In genomic region chr10:76329891-76330575, GRCh38 we compare ENCODE assay signal across 16 cellular contexts.
DNase-seq lines count a peak whose midpoint lies in the region; ATAC-seq, FAIRE-seq and TF ChIP-seq lines count a peak whose summit lies in the region.
"Had no signal": no experiment of that assay in that cellular context is flagged by ENCODE, and none has a peak within 500 bp of the region (broad histone marks: within the 10 kb centered on the region; RNA-seq: fewer than 3 reads in every experiment).

No MANE protein-coding gene starts in this region.

- POLR2A ChIA-PET in SK-N-SH (lab: Yijun Ruan, JAX), result no interaction called here

- no peak overlapping the region for H3K27ac Mint-ChIP-seq in natural killer cell
- H3K27ac Mint-ChIP-seq: activated CD4-positive, alpha-beta T cell treated with anti-CD3 and anti-CD28 coated beads for 36 hours; dendritic cell treated with granulocyte-macrophage colony-stimulating factor and Interleukin-4, amounts not matched to agents 40 ng/mL and 50 ng/mL, for 4 days; naive thymus-derived CD4-positive, alpha-beta T cell; stimulated activated naive CD8-positive, alpha-beta T cell treated with anti-CD3 and anti-CD28 coated beads, Interleukin-15, Interleukin-2, amounts not matched to agents 100 ng/mL and 50 ng/mL, for 24 hours; T-helper 17 cell had no signal

- peak overlapping the region; percentile 28; the same call in 1 of the 2 replicates for H3K9ac ChIP-seq in SK-N-SH

- H3K79me2 ChIP-seq in SK-N-SH (ENCODE audit: insufficient read depth), result no peaks in the 10 kb centered on the region

- no peak overlapping the region for H3K4me3 ChIP-seq in SK-N-SH (ENCODE audit: low read depth in 2 of 2, low read length in 1 of 2)
- H3K4me3 ChIP-seq in uterus, result no peak overlapping the region

- intact Hi-C loops in natural killer cell (cut with micrococcal nuclease), result no loop called here
- intact Hi-C loops in Right ventricle myocardium inferior (cut with DNase I), result loop anchor here (5.0 kb wide), 1 partner anchor 102 kb away; no protein-coding TSS in a partner anchor
- intact Hi-C loops in uterus (cut with DNase I; ENCODE audit: low total_unique reads), result no loop called here

- peak overlapping the region; percentile 67 for H2AFZ ChIP-seq in SK-N-SH (ENCODE audit: low read depth)

- FAIRE-seq in H54 (lab: Jason Lieb, UNC) (peak; percentile 94), urothelium cell line (lab: Jason Lieb, UNC) (no peak)
- FAIRE-seq: frontal cortex had no signal

- peaks cover 16% of the 10 kb centered on the region for H3F3A ChIP-seq in SK-N-SH (replicated peaks; ENCODE audit: insufficient read depth)

- 28% methylated on average over 5 of the region's 5 CpGs for WGBS in SK-N-SH (ENCODE audit: low lambda C conversion rate)

- no peaks in the 10 kb centered on the region for H4K20me1 ChIP-seq in SK-N-SH (ENCODE audit: insufficient read depth)

- peak in 1 of 2 experiments; percentile 83; a peak in 2 of 4 replicates for TF ChIP-seq EP300 in SK-N-SH (IDR thresholded peaks at IDR 0.05; ENCODE audit: borderline replicate concordance in 1 of 2, low read depth in 1 of 2, low read length in 1 of 2)

- peaks cover 0 to 12% of the 10 kb centered on the region in 2 experiments; a peak in 2 of 4 replicates for H3K4me1 ChIP-seq in SK-N-SH (ENCODE audit: control insufficient read depth in 1 of 2, insufficient read depth in 2 of 2, low read depth in 1 of 2, low read length in 1 of 2)
- H3K4me1 ChIP-seq in foreskin keratinocyte, result peaks cover 13% of the 10 kb centered on the region
- peaks cover 0 to 10% of the 10 kb centered on the region in 2 donors for H3K4me1 ChIP-seq in uterus

- H3K4me3 Mint-ChIP-seq in natural killer cell, result no peak overlapping the region
- H3K4me3 Mint-ChIP-seq: activated CD4-positive, alpha-beta T cell treated with anti-CD3 and anti-CD28 coated beads for 36 hours; activated T-cell treated with anti-CD3 and anti-CD28 coated beads, Interleukin-2, amount 50 U/mL, for 4 hours; dendritic cell treated with granulocyte-macrophage colony-stimulating factor and Interleukin-4, amounts not matched to agents 40 ng/mL and 50 ng/mL, for 4 days; naive thymus-derived CD4-positive, alpha-beta T cell; stimulated activated naive CD8-positive, alpha-beta T cell treated with anti-CD3 and anti-CD28 coated beads, Interleukin-15, Interleukin-2, amounts not matched to agents 100 ng/mL and 50 ng/mL, for 24 hours; T-helper 17 cell had no signal

- no peaks in the 10 kb centered on the region for H3K9me3 Mint-ChIP-seq in natural killer cell
- H3K9me3 Mint-ChIP-seq: dendritic cell treated with granulocyte-macrophage colony-stimulating factor and Interleukin-4, amounts not matched to agents 40 ng/mL and 50 ng/mL, for 4 days; stimulated activated naive CD8-positive, alpha-beta T cell treated with anti-CD3 and anti-CD28 coated beads, Interleukin-15, Interleukin-2, amounts not matched to agents 100 ng/mL and 50 ng/mL, for 24 hours had no signal

- H3K9me3 ChIP-seq in SK-N-SH (no peaks in the 10 kb centered on the region), uterus (no peaks in the 10 kb centered on the region)

- peak; percentile 90 for ATAC-seq in foreskin keratinocyte
- no peak for ATAC-seq in natural killer cell
- no peak for ATAC-seq in Right ventricle myocardium inferior
- ATAC-seq: activated CD4-positive, alpha-beta T cell treated with anti-CD3 and anti-CD28 coated beads for 36 hours; activated T-cell treated with anti-CD3 and anti-CD28 coated beads, Interleukin-2, amount 50 U/mL, for 4 hours; naive thymus-derived CD4-positive, alpha-beta T cell; sciatic nerve; T-helper 17 cell had no signal

- peak overlapping the region; percentile 40 for H3K4me2 ChIP-seq in SK-N-SH

- CTCF ChIA-PET in SK-N-SH (lab: Yijun Ruan, JAX), result interaction anchor here (0.9 kb wide), 1 partner anchor 75 kb away, joined by 4 read pairs; no protein-coding TSS in a partner anchor

- TF ChIP-seq RAD21 in SK-N-SH (IDR thresholded peaks at IDR 0.05; ENCODE audit: low read length), result no peak

- H3K27me3 ChIP-seq in SK-N-SH (ENCODE audit: insufficient read depth), result no peaks in the 10 kb centered on the region
- no peaks in the 10 kb centered on the region for H3K27me3 ChIP-seq in foreskin keratinocyte
- H3K27me3 ChIP-seq in uterus, result no peaks in the 10 kb centered on the region

- H3K27ac ChIP-seq in SK-N-SH (ENCODE audit: low read depth in 2 of 2, low read length in 1 of 2) (peak overlapping the region; percentile 79 to 80; a peak in 3 of 4 replicates), foreskin keratinocyte (no peak overlapping the region), uterus (peak overlapping the region in 1 of 2 donors; percentile 35)

- no peaks in the 10 kb centered on the region for H3K36me3 ChIP-seq in SK-N-SH (replicated peaks in 1 of 2; ENCODE audit: control insufficient read depth in 1 of 2, insufficient read depth in 2 of 2, low read length in 1 of 2)
- no peaks in the 10 kb centered on the region for H3K36me3 ChIP-seq in uterus

- H3K27me3 Mint-ChIP-seq in natural killer cell (ENCODE audit: low read depth in 2 of 2), result peaks cover 0 to 3% of the 10 kb centered on the region in 2 donors
- H3K27me3 Mint-ChIP-seq: dendritic cell treated with granulocyte-macrophage colony-stimulating factor and Interleukin-4, amounts not matched to agents 40 ng/mL and 50 ng/mL, for 4 days; stimulated activated naive CD8-positive, alpha-beta T cell treated with anti-CD3 and anti-CD28 coated beads, Interleukin-15, Interleukin-2, amounts not matched to agents 100 ng/mL and 50 ng/mL, for 24 hours; T-helper 17 cell had no signal

- H3K4me1 Mint-ChIP-seq in natural killer cell, result no peaks in the 10 kb centered on the region
- H3K4me1 Mint-ChIP-seq: activated CD4-positive, alpha-beta T cell treated with anti-CD3 and anti-CD28 coated beads for 36 hours; naive thymus-derived CD4-positive, alpha-beta T cell; T-helper 17 cell had no signal

- H3K36me3 Mint-ChIP-seq in natural killer cell, result no peaks in the 10 kb centered on the region
- H3K36me3 Mint-ChIP-seq: naive thymus-derived CD4-positive, alpha-beta T cell had no signal

- DNase-seq in H54 (ENCODE audit: insufficient read length, low spot score) (peak; percentile 26), SK-N-SH (no peak), foreskin keratinocyte (peak; percentile 69 to 81), urothelium cell line (ENCODE audit: low spot score) (peak; percentile 32), natural killer cell (no peak), Right ventricle myocardium inferior (ENCODE audit: missing footprints) (no peak), uterus (no peak)
- DNase-seq: activated CD4-positive, alpha-beta T cell treated with anti-CD3 and anti-CD28 coated beads for 36 hours; activated T-cell treated with anti-CD3 and anti-CD28 coated beads, Interleukin-2, amount 50 U/mL, for 4 hours; MV-4-11; naive thymus-derived CD4-positive, alpha-beta T cell; T-helper 17 cell had no signal

- TF ChIP-seq CTCF in SK-N-SH (IDR thresholded peaks at IDR 0.05) (no peak), foreskin keratinocyte (conservative IDR thresholded peaks at IDR 0.05) (no peak), natural killer cell (IDR thresholded peaks at IDR 0.05) (no peak), uterus (IDR thresholded peaks at IDR 0.05) (no peak)

- TF ChIP-seq POLR2A in H54 (IDR thresholded peaks at IDR 0.05; ENCODE audit: low read depth, low read length), result no peak
- no peak for TF ChIP-seq POLR2A in uterus (IDR thresholded peaks at IDR 0.05)

- H3K9me2 ChIP-seq in SK-N-SH, result no peaks in the 10 kb centered on the region

TF ChIP-seq in SK-N-SH, 30 proteins besides CTCF, POLR2A, EP300 and RAD21 (continues in another document):
- peak; percentile 51; the same call in 1 of the 2 replicates for TF ChIP-seq POLR2AphosphoS5 (IDR thresholded peaks at IDR 0.05; ENCODE audit: low read depth, low read length)
- TF ChIP-seq MEF2A (IDR thresholded peaks at IDR 0.05; ENCODE audit: borderline replicate concordance, low read depth), result 0 out of 2 replicates have a peak, but pooled peaks have one; percentile 23
- TF ChIP-seq RXRA (IDR thresholded peaks at IDR 0.05; ENCODE audit: borderline replicate concordance, low read depth), result peak; percentile 70
- peak; percentile 69 for TF ChIP-seq PBX3 (IDR thresholded peaks at IDR 0.05)
- no peak for TF ChIP-seq RFX5 (IDR thresholded peaks at IDR 0.05; ENCODE audit: low read length)
- no peak for TF ChIP-seq TAF1 (IDR thresholded peaks at IDR 0.05; ENCODE audit: borderline replicate concordance, low read depth, low read length)
- TF ChIP-seq GABPA (IDR thresholded peaks at IDR 0.05; ENCODE audit: low read depth), result peak; percentile 19; the same call in 1 of the 2 replicates
- TF ChIP-seq MAX (IDR thresholded peaks at IDR 0.05; ENCODE audit: low read depth), result peak; percentile 51; the same call in 1 of the 2 replicates
- no peak for TF ChIP-seq CHD2 (IDR thresholded peaks at IDR 0.05; ENCODE audit: low read length, partially characterized antibody)
- TF ChIP-seq ZBTB33 (IDR thresholded peaks at IDR 0.05; ENCODE audit: borderline replicate concordance, low read depth), result no peak
- TF ChIP-seq SIN3A (IDR thresholded peaks at IDR 0.05; ENCODE audit: borderline replicate concordance, low read depth, low read length), result no peak

Comparison
In these comparisons a context has a peak if more than half of its experiments do, and no peak if none do; other contexts are left out.
1. DNase-seq: peak in H54 (single experiment), foreskin keratinocyte (2 of 2) and urothelium cell line (single experiment); none in SK-N-SH (single experiment), natural killer cell (single experiment), Right ventricle myocardium inferior (single experiment) and uterus (0 of 2).